Comparison of ENCODE assay signal across 9 cellular contexts in the genomic region with DNA sequence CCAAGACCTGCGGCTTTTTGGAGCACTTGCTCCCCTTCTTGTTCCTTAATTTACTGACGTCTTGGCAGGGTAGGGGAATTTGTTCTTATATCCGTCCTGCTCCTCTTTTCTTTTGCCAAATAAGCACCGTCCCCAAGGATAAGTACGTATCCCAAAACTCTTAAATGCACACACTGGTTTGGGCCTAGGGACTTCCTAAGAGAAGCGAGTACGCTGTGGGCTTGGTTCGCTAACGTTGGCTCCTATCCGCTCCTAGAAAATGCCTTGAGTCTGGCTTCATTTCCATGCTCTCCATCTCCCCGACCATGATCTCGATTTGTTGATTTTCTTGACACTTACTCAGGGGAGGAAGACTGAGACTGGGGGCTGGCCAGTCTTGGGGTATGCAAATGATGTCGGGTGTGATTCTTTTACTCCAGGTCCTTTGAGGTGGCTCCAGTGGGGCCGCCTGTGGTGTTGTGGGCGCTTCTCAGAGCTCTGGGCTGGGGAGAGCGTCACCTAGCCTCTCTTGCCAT. TPM values are rescaled to one million over a fixed set of nuclear protein-coding genes. Genes with fewer than 3 reads are reported as not detected.
DNase-seq lines count a peak whose midpoint lies in the region; ATAC-seq, FAIRE-seq and TF ChIP-seq lines count a peak whose summit lies in the region.
"Had no signal": no experiment of that assay in that cellular context is flagged by ENCODE, and none has a peak within 500 bp of the region (broad histone marks: within the 10 kb centered on the region; RNA-seq: fewer than 3 reads in every experiment).

No MANE protein-coding gene starts in this region.

- H3K4me1 ChIP-seq in HUES6 (ENCODE audit: control insufficient read depth, insufficient read depth, low read length) (peaks cover 11% of the 10 kb centered on the region; the same call in 1 of the 2 replicates), foreskin keratinocyte (no peaks in the 10 kb centered on the region)

- no peaks in the 10 kb centered on the region for H3K36me3 Mint-ChIP-seq in activated T-helper 2 cell treated with anti-CD3 and anti-CD28 coated beads, Interferon-gamma antibody, Interleukin-2, Interleukin-4, amounts not matched to agents 10 μg/mL and 5 μg/mL and 100 μg/mL, durations not matched to agents 14 hours and 24 hours and 36 hours (ENCODE audit: low read depth)

- no peaks in the 10 kb centered on the region for H3K9me3 ChIP-seq in HUES6 (ENCODE audit: control insufficient read depth, insufficient read depth, low read depth, low read length)

- no peak for TF ChIP-seq POLR2A in H54 (IDR thresholded peaks at IDR 0.05; ENCODE audit: low read depth, low read length)

- peak overlapping the region; percentile 22 for H3K4me3 Mint-ChIP-seq in activated T-helper 2 cell treated with anti-CD3 and anti-CD28 coated beads, Interferon-gamma antibody, Interleukin-2, Interleukin-4, amounts not matched to agents 10 μg/mL and 5 μg/mL and 100 μg/mL, durations not matched to agents 14 hours and 24 hours and 36 hours (ENCODE audit: low read depth)

- intact Hi-C loops in activated T-helper 2 cell treated with anti-CD3 and anti-CD28 coated beads, Interferon-gamma antibody, Interleukin-2, Interleukin-4, amounts not matched to agents 10 μg/mL and 5 μg/mL and 100 μg/mL, durations not matched to agents 14 hours and 24 hours and 36 hours (cut with micrococcal nuclease) = no loop called here

- peak overlapping the region; percentile 86 for H3K4me3 ChIP-seq in HUES6 (ENCODE audit: low read depth, low read length)

- no peaks in the 10 kb centered on the region for H3K9me3 Mint-ChIP-seq in activated T-helper 2 cell treated with anti-CD3 and anti-CD28 coated beads, Interferon-gamma antibody, Interleukin-2, Interleukin-4, amounts not matched to agents 10 μg/mL and 5 μg/mL and 100 μg/mL, durations not matched to agents 14 hours and 24 hours and 36 hours

- no peak overlapping the region for H3K27ac Mint-ChIP-seq in activated T-helper 2 cell treated with anti-CD3 and anti-CD28 coated beads, Interferon-gamma antibody, Interleukin-2, Interleukin-4, amounts not matched to agents 10 μg/mL and 5 μg/mL and 100 μg/mL, durations not matched to agents 14 hours and 24 hours and 36 hours

- H3K27ac ChIP-seq in HUES6 (ENCODE audit: low read depth, low read length) (no peak overlapping the region), foreskin keratinocyte (no peak overlapping the region)

- H3K27me3 ChIP-seq in HUES6 (ENCODE audit: control insufficient read depth, insufficient read depth, low read length) (peaks cover 63% of the 10 kb centered on the region), foreskin keratinocyte (peaks cover 83% of the 10 kb centered on the region)

- no peak for FAIRE-seq in H54 (lab: Jason Lieb, UNC)

- TF ChIP-seq CTCF in foreskin keratinocyte (conservative IDR thresholded peaks at IDR 0.05) = no peak

- H3K4me1 Mint-ChIP-seq in activated T-helper 2 cell treated with anti-CD3 and anti-CD28 coated beads, Interferon-gamma antibody, Interleukin-2, Interleukin-4, amounts not matched to agents 10 μg/mL and 5 μg/mL and 100 μg/mL, durations not matched to agents 14 hours and 24 hours and 36 hours (ENCODE audit: low read depth) = peaks cover 7% of the 10 kb centered on the region

- ATAC-seq in stimulated activated naive CD8-positive, alpha-beta T cell treated with anti-CD3 and anti-CD28 coated beads, Interleukin-15, Interleukin-2, amounts not matched to agents 100 U/mL and 50 U/mL, for 24 hours = no peak
- ATAC-seq in foreskin keratinocyte = no peak

- no peak for DNase-seq in activated T-helper 2 cell treated with anti-CD3 and anti-CD28 coated beads, Interferon-gamma antibody, Interleukin-2, Interleukin-4, amounts not matched to agents 10 μg/mL and 5 μg/mL and 100 μg/mL, durations not matched to agents 14 hours and 24 hours and 36 hours (ENCODE audit: low spot score)
- DNase-seq in iPS-NIHi7 (ENCODE audit: extremely low spot score) (peak; percentile 16), foreskin keratinocyte (no peak), H54 (ENCODE audit: insufficient read length, low spot score) (no peak), SKM-1 treated with dmso at 0.1 percent for 144 hours (lab: John Stamatoyannopoulos, UW; ENCODE audit: unreplicated experiment) (no peak)
- peak; percentile 4 for DNase-seq in stimulated activated naive CD8-positive, alpha-beta T cell treated with anti-CD3 and anti-CD28 coated beads, Interleukin-15, Interleukin-2, amounts not matched to agents 100 U/mL and 50 U/mL, for 24 hours
- DNase-seq: NCI-H1930 had no signal

- H3K36me3 ChIP-seq in HUES6 (ENCODE audit: control insufficient read depth, insufficient read depth, low read length) = no peaks in the 10 kb centered on the region

- peaks cover 57% of the 10 kb centered on the region for H3K27me3 Mint-ChIP-seq in activated T-helper 2 cell treated with anti-CD3 and anti-CD28 coated beads, Interferon-gamma antibody, Interleukin-2, Interleukin-4, amounts not matched to agents 10 μg/mL and 5 μg/mL and 100 μg/mL, durations not matched to agents 14 hours and 24 hours and 36 hours (ENCODE audit: low read depth)

- H3K9ac ChIP-seq in HUES6 (ENCODE audit: low read length) = no peak overlapping the region

RNA-seq across cellular contexts. Expression of gene MYRIP, which starts 1.3 kb away (rescaled TPM):
- total RNA-seq in activated T-helper 2 cell treated with anti-CD3 and anti-CD28 coated beads, Interferon-gamma antibody, Interleukin-2, Interleukin-4, amounts not matched to agents 10 μg/mL and 5 μg/mL and 100 μg/mL, durations not matched to agents 14 hours and 24 hours and 36 hours = not detected in 2 replicates
- total RNA-seq in foreskin keratinocyte = not detected in 2 replicates
- polyA plus RNA-seq in foreskin keratinocyte = not detected in 2 replicates
- total RNA-seq: T-helper 1 cell treated with Interleukin-12 subunit alpha and Interleukin-12 subunit beta and Interleukin-4 antibody, amounts not matched to agents 30 ng/mL and 1 ng/mL, for 36 hours had no signal

Comparison
In these comparisons a context has a peak if more than half of its experiments do, and no peak if none do; other contexts are left out.
1. DNase-seq: peak in iPS-NIHi7 (single experiment) and stimulated activated naive CD8-positive, alpha-beta T cell treated with anti-CD3 and anti-CD28 coated beads, Interleukin-15, Interleukin-2, amounts not matched to agents 100 U/mL and 50 U/mL, for 24 hours (single experiment); none in activated T-helper 2 cell treated with anti-CD3 and anti-CD28 coated beads, Interferon-gamma antibody, Interleukin-2, Interleukin-4, amounts not matched to agents 10 μg/mL and 5 μg/mL and 100 μg/mL, durations not matched to agents 14 hours and 24 hours and 36 hours (single experiment), foreskin keratinocyte (0 of 2), H54 (single experiment) and SKM-1 treated with dmso at 0.1 percent for 144 hours (single experiment).